Comparison of ENCODE assay signal across 22 cellular contexts in the genomic region with DNA sequence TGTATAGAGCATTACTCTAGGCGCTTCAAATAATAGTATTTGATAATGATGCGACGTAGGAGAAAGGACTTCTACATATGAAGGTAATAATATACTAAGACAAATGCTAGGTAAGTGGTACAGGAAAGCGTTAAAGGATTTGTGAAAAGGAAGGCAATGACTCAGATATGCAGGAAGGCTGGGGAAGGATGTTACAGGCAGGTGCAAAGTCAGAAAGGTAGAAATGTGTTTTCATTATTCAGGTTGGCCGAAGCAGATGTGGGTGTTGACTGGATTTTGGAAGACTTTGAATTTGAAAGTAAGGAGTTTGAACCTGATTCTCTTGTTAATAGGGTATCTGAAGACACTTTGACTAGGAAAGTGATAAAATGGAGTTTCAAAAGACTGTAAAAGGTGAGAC. TPM values are rescaled to one million over a fixed set of nuclear protein-coding genes. Genes with fewer than 3 reads are reported as not detected.
DNase-seq lines count a peak whose midpoint lies in the region; ATAC-seq and TF ChIP-seq lines count a peak whose summit lies in the region.
"Had no signal": no experiment of that assay in that cellular context is flagged by ENCODE, and none has a peak within 500 bp of the region (broad histone marks: within the 10 kb centered on the region; RNA-seq: fewer than 3 reads in every experiment).

No MANE protein-coding gene starts in this region.

- peaks cover 6 to 31% of the 10 kb centered on the region in 2 donors for H3K36me3 Mint-ChIP-seq in activated T-cell treated with anti-CD3 and anti-CD28 coated beads, Interleukin-2, amount 50 U/mL, for 72 hours (ENCODE audit: insufficient read depth in 2 of 2)
- H3K36me3 Mint-ChIP-seq in H9 (ENCODE audit: insufficient read depth in 1 of 3, low read depth in 3 of 3), result peaks cover 0 to 6% (median 0%) of the 10 kb centered on the region in 3 experiments; a peak in 3 of 7 replicates
- H3K36me3 Mint-ChIP-seq in central memory CD8-positive, alpha-beta T cell (ENCODE audit: insufficient read depth), result peaks cover 75% of the 10 kb centered on the region
- peaks cover 13 to 54% (median 18%) of the 10 kb centered on the region in 5 donors for H3K36me3 Mint-ChIP-seq in naive thymus-derived CD4-positive, alpha-beta T cell

- H3K36me3 ChIP-seq in naive thymus-derived CD4-positive, alpha-beta T cell (ENCODE audit: control insufficient read depth in 2 of 3, insufficient read depth in 3 of 3, low read length in 3 of 3), result peaks cover 20 to 72% (median 36%) of the 10 kb centered on the region in 3 experiments
- H3K36me3 ChIP-seq: breast epithelium, tibial nerve had no signal

- no peak overlapping the region for H2BK20ac ChIP-seq in H9 (ENCODE audit: low read depth, low read length, poor library complexity, severe bottlenecking)

- WGBS in H9 (ENCODE audit: extremely low coverage, insufficient read length, low lambda C conversion rate), result no CpG with 5 or more reads among the region's 5 CpGs

- H3K27me3 Mint-ChIP-seq in activated T-cell treated with anti-CD3 and anti-CD28 coated beads, Interleukin-2, amount 50 U/mL, for 72 hours (ENCODE audit: low read depth), result no peaks in the 10 kb centered on the region
- H3K27me3 Mint-ChIP-seq in H9 (ENCODE audit: low read depth), result no peaks in the 10 kb centered on the region
- H3K27me3 Mint-ChIP-seq in central memory CD8-positive, alpha-beta T cell, result no peaks in the 10 kb centered on the region
- H3K27me3 Mint-ChIP-seq in naive thymus-derived CD4-positive, alpha-beta T cell, result no peaks in the 10 kb centered on the region
- H3K27me3 Mint-ChIP-seq: activated CD4-positive, alpha-beta T cell treated with anti-CD3 and anti-CD28 coated beads, Interleukin-2, amount 10 ng/mL, durations not matched to agents 7 days and 5 days; dendritic cell treated with granulocyte-macrophage colony-stimulating factor and Interleukin-4, amounts not matched to agents 40 ng/mL and 50 ng/mL, for 4 days had no signal

- CTCF ChIA-PET in naive thymus-derived CD4-positive, alpha-beta T cell (lab: Charles Lee), result interaction anchor here (0.6 kb wide), 1 partner anchor 12 kb away, joined by 3 read pairs; no protein-coding TSS in a partner anchor

- H2BK12ac ChIP-seq in H9 (ENCODE audit: insufficient read length, low read depth, low read length), result no peak overlapping the region

- peak overlapping the region in 1 of 2 donors; percentile 6 for H3K4me3 Mint-ChIP-seq in activated T-cell treated with anti-CD3 and anti-CD28 coated beads, Interleukin-2, amount 50 U/mL, for 72 hours
- no peak overlapping the region; a peak in 1 of 5 replicates for H3K4me3 Mint-ChIP-seq in H9
- H3K4me3 Mint-ChIP-seq in central memory CD8-positive, alpha-beta T cell, result no peak overlapping the region
- H3K4me3 Mint-ChIP-seq in naive thymus-derived CD4-positive, alpha-beta T cell, result peak overlapping the region in 5 of 10 donors; percentile 1 to 37 (median 3)
- H3K4me3 Mint-ChIP-seq: activated CD4-positive, alpha-beta T cell treated with anti-CD3 and anti-CD28 coated beads, Interleukin-2, amount 10 ng/mL, durations not matched to agents 7 days and 5 days; dendritic cell treated with granulocyte-macrophage colony-stimulating factor and Interleukin-4, amounts not matched to agents 40 ng/mL and 50 ng/mL, for 4 days; neural crest cell had no signal

- ATAC-seq in activated T-cell treated with anti-CD3 and anti-CD28 coated beads, Interleukin-2, amount 50 U/mL, for 72 hours (replicated peaks in 1 of 2), result no peak
- ATAC-seq in central memory CD8-positive, alpha-beta T cell (replicated peaks; ENCODE audit: extremely low read depth, poor library complexity, severe bottlenecking), result no peak
- no peak for ATAC-seq in naive thymus-derived CD4-positive, alpha-beta T cell
- ATAC-seq in GM19397 (IDR thresholded peaks at IDR 0.05; ENCODE audit: unreplicated experiment), result no peak
- ATAC-seq: psoas muscle had no signal

- H3K4ac ChIP-seq in H9 (ENCODE audit: low read depth, low read length), result no peak overlapping the region

- H3K4me1 ChIP-seq in H9 (ENCODE audit: insufficient read depth, low read length), result peaks cover 6% of the 10 kb centered on the region; the same call in 1 of the 2 replicates
- peaks cover 15 to 29% of the 10 kb centered on the region in 2 donors for H3K4me1 ChIP-seq in naive thymus-derived CD4-positive, alpha-beta T cell (ENCODE audit: control insufficient read depth in 2 of 2, insufficient read depth in 2 of 2, low read length in 2 of 2)
- H3K4me1 ChIP-seq: breast epithelium, psoas muscle had no signal

- no peaks in the 10 kb centered on the region for H3K79me2 ChIP-seq in H9 (ENCODE audit: insufficient read depth, low read length)

- H4K8ac ChIP-seq in H9 (replicated peaks; ENCODE audit: insufficient read length, low read depth, low read length), result no peak overlapping the region

- H2AFZ ChIP-seq in H9 (ENCODE audit: low read length), result no peak overlapping the region

- H3K27me3 ChIP-seq in H9 (ENCODE audit: insufficient read depth, low read length), result no peaks in the 10 kb centered on the region
- H3K27me3 ChIP-seq in naive thymus-derived CD4-positive, alpha-beta T cell (ENCODE audit: control insufficient read depth in 2 of 2, insufficient read depth in 2 of 2, low read length in 2 of 2), result no peaks in the 10 kb centered on the region
- H3K27me3 ChIP-seq: breast epithelium, heart right ventricle, tibial nerve had no signal

- peak overlapping the region; percentile 0 for H3K4me2 ChIP-seq in H9 (ENCODE audit: insufficient read depth, insufficient read length, low read length)

- no peak overlapping the region for H3K14ac ChIP-seq in H9 (ENCODE audit: insufficient read depth, low read length)

- no peak overlapping the region for H3T11ph ChIP-seq in H9 (ENCODE audit: low read length)

- no peak overlapping the region for H3K4me3 ChIP-seq in naive thymus-derived CD4-positive, alpha-beta T cell (ENCODE audit: low read length)
- H3K4me3 ChIP-seq: breast epithelium, heart right ventricle, psoas muscle, tibial nerve had no signal

- no peak overlapping the region for H2BK120ac ChIP-seq in H9 (ENCODE audit: low read depth, low read length, poor library complexity, severe bottlenecking)

- POLR2A ChIA-PET in naive thymus-derived CD4-positive, alpha-beta T cell (lab: Charles Lee), result interaction anchor here (0.7 kb wide), 1 partner anchor 839 kb away, joined by 4 read pairs; no protein-coding TSS in a partner anchor

- no peak overlapping the region for H3K56ac ChIP-seq in H9 (ENCODE audit: insufficient read length, low read depth, low read length)

- no peak overlapping the region for H4K91ac ChIP-seq in H9 (ENCODE audit: insufficient read length, low read depth, low read length)

- no peaks in the 10 kb centered on the region for H3K9me3 Mint-ChIP-seq in activated T-cell treated with anti-CD3 and anti-CD28 coated beads, Interleukin-2, amount 50 U/mL, for 72 hours
- H3K9me3 Mint-ChIP-seq in H9, result no peaks in the 10 kb centered on the region
- no peaks in the 10 kb centered on the region for H3K9me3 Mint-ChIP-seq in central memory CD8-positive, alpha-beta T cell
- no peaks in the 10 kb centered on the region for H3K9me3 Mint-ChIP-seq in naive thymus-derived CD4-positive, alpha-beta T cell
- H3K9me3 Mint-ChIP-seq: activated CD4-positive, alpha-beta T cell treated with anti-CD3 and anti-CD28 coated beads, Interleukin-2, amount 10 ng/mL, durations not matched to agents 7 days and 5 days; dendritic cell treated with granulocyte-macrophage colony-stimulating factor and Interleukin-4, amounts not matched to agents 40 ng/mL and 50 ng/mL, for 4 days; neural crest cell had no signal

- no peaks in the 10 kb centered on the region for H3K79me1 ChIP-seq in H9 (ENCODE audit: insufficient read depth, low read depth, low read length, poor library complexity, severe bottlenecking)

- no peak overlapping the region for H3K23ac ChIP-seq in H9 (ENCODE audit: insufficient read length, low read depth, low read length)

- H3K9ac ChIP-seq in H9 (ENCODE audit: extremely low read depth, insufficient read length, low read length), result no peak overlapping the region

- H3K27ac Mint-ChIP-seq in activated T-cell treated with anti-CD3 and anti-CD28 coated beads, Interleukin-2, amount 50 U/mL, for 72 hours, result peak overlapping the region; percentile 75
- peak overlapping the region in 2 of 3 experiments; percentile 84 to 95; a peak in 4 of 7 replicates for H3K27ac Mint-ChIP-seq in H9
- peak overlapping the region; percentile 3 for H3K27ac Mint-ChIP-seq in central memory CD8-positive, alpha-beta T cell (ENCODE audit: low read depth)
- peak overlapping the region in 8 of 9 donors; percentile 6 to 80 (median 66) for H3K27ac Mint-ChIP-seq in naive thymus-derived CD4-positive, alpha-beta T cell
- H3K27ac Mint-ChIP-seq: activated CD4-positive, alpha-beta T cell treated with anti-CD3 and anti-CD28 coated beads, Interleukin-2, amount 10 ng/mL, durations not matched to agents 7 days and 5 days; dendritic cell treated with granulocyte-macrophage colony-stimulating factor and Interleukin-4, amounts not matched to agents 40 ng/mL and 50 ng/mL, for 4 days had no signal

- H3K18ac ChIP-seq in H9 (ENCODE audit: insufficient read length, low read depth, low read length), result no peak overlapping the region

- no peaks in the 10 kb centered on the region for H3K23me2 ChIP-seq in H9 (ENCODE audit: insufficient read length, low read depth, low read length, poor library complexity, severe bottlenecking)

- no peak overlapping the region for H2AK5ac ChIP-seq in H9 (ENCODE audit: insufficient read length, low read length)

- intact Hi-C loops in naive thymus-derived CD4-positive, alpha-beta T cell (cut with micrococcal nuclease), result loop anchor here in 1 of 2 donors (1.0 kb wide), 1 partner anchor 12 kb away; no protein-coding TSS in a partner anchor

- H3K4me1 Mint-ChIP-seq in activated T-cell treated with anti-CD3 and anti-CD28 coated beads, Interleukin-2, amount 50 U/mL, for 72 hours (ENCODE audit: low read depth), result peaks cover 36% of the 10 kb centered on the region
- peaks cover 33 to 39% of the 10 kb centered on the region in 2 experiments for H3K4me1 Mint-ChIP-seq in H9
- H3K4me1 Mint-ChIP-seq in central memory CD8-positive, alpha-beta T cell, result peaks cover 56% of the 10 kb centered on the region
- peaks cover 26 to 84% (median 76%) of the 10 kb centered on the region in 7 donors for H3K4me1 Mint-ChIP-seq in naive thymus-derived CD4-positive, alpha-beta T cell

- no peak for DNase-seq in activated T-cell treated with anti-CD3 and anti-CD28 coated beads, Interleukin-2, amount 50 U/mL, for 72 hours
- no peak for DNase-seq in activated T-cell treated with anti-CD3 and anti-CD28 coated beads, Interleukin-2, amount 50 U/mL, for 1 hour
- peak; percentile 46 for DNase-seq in H9
- no peak for DNase-seq in central memory CD8-positive, alpha-beta T cell (ENCODE audit: low spot score in 2 of 2)
- no peak for DNase-seq in naive thymus-derived CD4-positive, alpha-beta T cell
- no peak for DNase-seq in amniotic stem cell (lab: John Stamatoyannopoulos, UW)
- DNase-seq in NK-92 (lab: John Stamatoyannopoulos, UW; ENCODE audit: unreplicated experiment), result no peak
- DNase-seq: activated CD4-positive, alpha-beta T cell treated with anti-CD3 and anti-CD28 coated beads, Interleukin-2, amount 10 ng/mL, durations not matched to agents 7 days and 5 days; activated T-cell treated with anti-CD3 and anti-CD28 coated beads for 4 hours; DND-41; heart right ventricle; kidney glomerular epithelial cell; NCI-H1694; NCI-H748 treated with DMSO at 0.1 percent for 48 hours; psoas muscle; stimulated activated CD4-positive, alpha-beta T cell treated with anti-CD3 and anti-CD28 coated beads, Interleukin-2, amount 100 ng/mL, for 24 hours; stimulated activated naive CD4-positive, alpha-beta T cell had no signal

- H4K20me1 ChIP-seq in H9 (ENCODE audit: control insufficient read depth, insufficient read depth, insufficient read length), result no peaks in the 10 kb centered on the region

- H3K9me3 ChIP-seq in H9 (ENCODE audit: control insufficient read depth, low read depth, low read length), result no peaks in the 10 kb centered on the region
- no peaks in the 10 kb centered on the region for H3K9me3 ChIP-seq in naive thymus-derived CD4-positive, alpha-beta T cell (ENCODE audit: control insufficient read depth in 2 of 3, low read length in 3 of 3)
- H3K9me3 ChIP-seq: breast epithelium, heart right ventricle, psoas muscle, tibial nerve had no signal

- no peak overlapping the region for H4K5ac ChIP-seq in H9 (ENCODE audit: insufficient read length, low read depth, low read length)

- H2BK5ac ChIP-seq in H9 (ENCODE audit: insufficient read length, low read length), result no peak overlapping the region

- H3K27ac ChIP-seq in H9 (ENCODE audit: insufficient read length, low read depth, low read length), result peak overlapping the region; percentile 69
- no peak overlapping the region for H3K27ac ChIP-seq in naive thymus-derived CD4-positive, alpha-beta T cell (ENCODE audit: low read depth, low read length)
- H3K27ac ChIP-seq: breast epithelium, psoas muscle had no signal

- no peak overlapping the region for H2BK15ac ChIP-seq in H9 (ENCODE audit: low read depth, low read length)

- TF ChIP-seq CTCF in H9 (conservative IDR thresholded peaks at IDR 0.05), result no peak

RNA-seq across cellular contexts. Expression of a gene that starts 51.0 kb away (rescaled TPM):
- 100 to 1,000 TPM; 161 to 162 TPM for total RNA-seq in activated T-cell treated with anti-CD3 and anti-CD28 coated beads, Interleukin-2, amount 50 U/mL, for 72 hours
- 41.3 and 43.0 TPM in 2 replicates for total RNA-seq in H9 (2021)
- 100 to 1,000 TPM; 207 to 383 (median 267) TPM for total RNA-seq in naive thymus-derived CD4-positive, alpha-beta T cell
- polyA plus RNA-seq in naive thymus-derived CD4-positive, alpha-beta T cell, result 100 to 1,000 TPM; 175 to 241 TPM

RNA-seq across cellular contexts. Expression of a gene that starts 57.1 kb away (rescaled TPM):
- total RNA-seq in activated T-cell treated with anti-CD3 and anti-CD28 coated beads, Interleukin-2, amount 50 U/mL, for 72 hours, result 10 to 100 TPM; 43.5 to 46.8 TPM
- total RNA-seq in H9 (2021), result 37.5 and 40.1 TPM in 2 replicates
- 10 to 100 TPM in 1 of 5 experiments, 1 to 10 TPM in 4; 7.0 to 22.5 (median 8.6) TPM for total RNA-seq in naive thymus-derived CD4-positive, alpha-beta T cell
- 10 to 100 TPM; 15.1 to 30.2 TPM for polyA plus RNA-seq in naive thymus-derived CD4-positive, alpha-beta T cell

Comparison
In these comparisons a context has a peak if more than half of its experiments do, and no peak if none do; other contexts are left out.
1. H3K27ac Mint-ChIP-seq: peak in every context shown above with its lines; median percentile 90 in H9; 75 in activated T-cell treated with anti-CD3 and anti-CD28 coated beads, Interleukin-2, amount 50 U/mL, for 72 hours; 66 in naive thymus-derived CD4-positive, alpha-beta T cell; 3 in central memory CD8-positive, alpha-beta T cell.